In the genomic region with DNA sequence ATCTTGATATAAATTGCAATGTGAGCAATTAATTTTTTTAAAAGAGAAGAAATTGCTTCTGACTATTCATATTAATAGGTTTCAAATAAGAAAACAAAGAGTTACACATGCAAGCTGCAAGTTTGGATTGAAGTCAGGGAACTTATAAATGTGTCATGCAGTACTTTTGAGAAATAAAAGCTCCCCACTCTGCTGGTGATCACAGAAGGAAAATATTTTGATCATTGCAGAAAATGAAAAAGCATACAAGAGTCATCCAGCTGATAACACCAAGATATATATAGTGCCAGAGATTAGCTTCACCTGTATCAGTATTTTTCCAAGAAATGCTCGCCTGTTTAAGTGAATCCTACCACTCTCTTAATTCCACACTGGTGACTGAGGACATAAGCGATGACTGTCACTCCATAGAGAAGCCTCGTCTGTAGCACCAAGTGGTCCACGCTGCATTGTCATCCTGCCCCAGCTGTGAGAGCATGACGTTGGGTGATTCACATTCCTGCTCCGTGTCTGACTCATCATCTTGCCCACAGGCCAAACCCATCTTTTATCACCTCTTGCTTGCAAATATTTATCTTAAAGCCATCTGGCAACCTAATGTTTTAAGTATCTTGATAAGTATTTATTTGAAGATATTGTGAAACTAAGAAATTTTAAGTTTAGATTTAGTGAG, we compare ENCODE assay signal across 9 cellular contexts.
DNase-seq lines count a peak whose midpoint lies in the region; TF ChIP-seq lines count a peak whose summit lies in the region.
"Had no signal": no experiment of that assay in that cellular context is flagged by ENCODE, and none has a peak within 500 bp of the region (broad histone marks: within the 10 kb centered on the region; RNA-seq: fewer than 3 reads in every experiment).

No MANE protein-coding gene starts in this region.

- POLR2A ChIA-PET in HEK293 (lab: Yijun Ruan, JAX), result no interaction called here

- no peaks in the 10 kb centered on the region for H3K36me3 Mint-ChIP-seq in endodermal cell (ENCODE audit: low read depth)

- peak; percentile 97 for DNase-seq in NCI-H69 (lab: John Stamatoyannopoulos, UW)
- peak; percentile 77 for DNase-seq in endodermal cell
- peak; percentile 63 for DNase-seq in sigmoid colon
- DNase-seq in activated naive CD4-positive, alpha-beta T cell (lab: John Stamatoyannopoulos, UW), result no peak
- no peak for DNase-seq in GM19238 (ENCODE audit: insufficient read length, low spot score)
- no peak for DNase-seq in coronary artery (ENCODE audit: low spot score)

- 66 to 69% methylated on average over 4 to 6 of the region's 6 CpGs for WGBS in endodermal cell (ENCODE audit: insufficient coverage in 1 of 2, insufficient read length in 1 of 2), 2 experiments
- WGBS in sigmoid colon, 2 donors, result 38 to 51% methylated on average over 6 of the region's 6 CpGs

- H3K9me3 ChIP-seq in HEK293 (ENCODE audit: control insufficient read depth, insufficient read depth, low read depth, low read length) (no peaks in the 10 kb centered on the region), endodermal cell (ENCODE audit: control insufficient read depth, low read length) (no peaks in the 10 kb centered on the region), sigmoid colon (no peaks in the 10 kb centered on the region)

- H3K4me1 ChIP-seq in HEK293 (ENCODE audit: control insufficient read depth, insufficient read depth, low read length) (0 out of 2 replicates have a peak, but pooled peaks cover 3% of the 10 kb centered on the region), endodermal cell (ENCODE audit: control insufficient read depth, insufficient read depth, low read length) (no peaks in the 10 kb centered on the region), sigmoid colon (peaks cover 0 to 22% (median 19%) of the 10 kb centered on the region in 4 donors)

- no peaks in the 10 kb centered on the region for H3K9me3 Mint-ChIP-seq in endodermal cell

- intact Hi-C loops in sigmoid colon (cut with DNase I), result loop anchor here (5.0 to 10.0 kb wide), 2 partner anchors 181 to 314 kb away; partner anchors contain the start of genes ASXL3 and CCDC178

- TF ChIP-seq POLR2A in sigmoid colon (IDR thresholded peaks at IDR 0.05), result no peak

- H3K4me3 ChIP-seq in HEK293 (ENCODE audit: low read depth, low read length), result no peak overlapping the region
- H3K4me3 ChIP-seq in endodermal cell (ENCODE audit: low read length), result no peak overlapping the region
- no peak overlapping the region for H3K4me3 ChIP-seq in sigmoid colon
- H3K4me3 ChIP-seq in coronary artery, result no peak overlapping the region
- H3K4me3 ChIP-seq: PC-9 had no signal

- H3K4me3 Mint-ChIP-seq in endodermal cell, result no peak overlapping the region

- TF ChIP-seq EP300 in sigmoid colon (IDR thresholded peaks at IDR 0.05), result no peak

- H3K27me3 Mint-ChIP-seq in endodermal cell (ENCODE audit: insufficient read depth), result no peaks in the 10 kb centered on the region
- H3K27me3 Mint-ChIP-seq: progenitor cell of endocrine pancreas had no signal

- H3K4me1 Mint-ChIP-seq in endodermal cell, result no peaks in the 10 kb centered on the region

- no peak overlapping the region for H3K27ac ChIP-seq in HEK293 (ENCODE audit: extremely low read depth, low read depth, low read length)
- no peak overlapping the region for H3K27ac ChIP-seq in endodermal cell (ENCODE audit: low read depth, low read length)
- H3K27ac ChIP-seq in sigmoid colon, result peak overlapping the region in 2 of 4 donors; percentile 42 to 50
- no peak overlapping the region for H3K27ac ChIP-seq in coronary artery
- H3K27ac ChIP-seq: PC-9 had no signal

- CTCF ChIA-PET in HEK293 (lab: Yijun Ruan, JAX), result interaction anchor here (0.6 to 1.5 kb wide), 2 partner anchors 367 to 566 kb away, joined by 3 to 4 read pairs; no protein-coding TSS in a partner anchor

- H3K36me3 ChIP-seq in HEK293 (ENCODE audit: control insufficient read depth in 2 of 2, insufficient read depth in 1 of 2, low read length in 2 of 2) (no peaks in the 10 kb centered on the region), endodermal cell (ENCODE audit: control insufficient read depth, insufficient read depth, low read length) (no peaks in the 10 kb centered on the region), sigmoid colon (no peaks in the 10 kb centered on the region)

- no peak overlapping the region for H3K27ac Mint-ChIP-seq in endodermal cell
- H3K27ac Mint-ChIP-seq: progenitor cell of endocrine pancreas had no signal

- TF ChIP-seq CTCF in HEK293 (tag by site-specific recombination; IDR thresholded peaks at IDR 0.05) (no peak), endodermal cell (conservative IDR thresholded peaks at IDR 0.05) (no peak), sigmoid colon (IDR thresholded peaks at IDR 0.05) (no peak), coronary artery (IDR thresholded peaks at IDR 0.05) (no peak)

- H3K9ac ChIP-seq in endodermal cell (ENCODE audit: extremely low read depth, low read length, poor library complexity, severe bottlenecking), result no peak overlapping the region

- H3K27me3 ChIP-seq in endodermal cell (ENCODE audit: control insufficient read depth, insufficient read depth, low read length, poor library complexity, severe bottlenecking) (no peaks in the 10 kb centered on the region), sigmoid colon (no peaks in the 10 kb centered on the region)

TF ChIP-seq in HEK293, 187 proteins besides CTCF, POLR2A, EP300 and RAD21 (continues in another document):
- 0 out of 2 replicates have a peak, but pooled peaks have one; percentile 36 for TF ChIP-seq GLIS1 (tag by site-specific recombination; IDR thresholded peaks at IDR 0.05)
- TF ChIP-seq ZNF394 (tag by site-specific recombination; IDR thresholded peaks at IDR 0.05; ENCODE audit: borderline replicate concordance), result peak; percentile 24; the same call in 1 of the 2 replicates
- peak; percentile 31; the same call in 1 of the 2 replicates for TF ChIP-seq SP7 (tag by site-specific recombination; IDR thresholded peaks at IDR 0.05)
- TF ChIP-seq ZBTB17 (tag by site-specific recombination; IDR thresholded peaks at IDR 0.05), result 0 out of 2 replicates have a peak, but pooled peaks have one; percentile 21
- TF ChIP-seq ZNF366 (tag by site-specific recombination; conservative IDR thresholded peaks at IDR 0.05), result peak; percentile 47; the same call in 1 of the 2 replicates
- peak; percentile 53; the same call in 1 of the 2 replicates for TF ChIP-seq PRDM1 (tag by site-specific recombination; IDR thresholded peaks at IDR 0.05)
- TF ChIP-seq, protein P1, sequence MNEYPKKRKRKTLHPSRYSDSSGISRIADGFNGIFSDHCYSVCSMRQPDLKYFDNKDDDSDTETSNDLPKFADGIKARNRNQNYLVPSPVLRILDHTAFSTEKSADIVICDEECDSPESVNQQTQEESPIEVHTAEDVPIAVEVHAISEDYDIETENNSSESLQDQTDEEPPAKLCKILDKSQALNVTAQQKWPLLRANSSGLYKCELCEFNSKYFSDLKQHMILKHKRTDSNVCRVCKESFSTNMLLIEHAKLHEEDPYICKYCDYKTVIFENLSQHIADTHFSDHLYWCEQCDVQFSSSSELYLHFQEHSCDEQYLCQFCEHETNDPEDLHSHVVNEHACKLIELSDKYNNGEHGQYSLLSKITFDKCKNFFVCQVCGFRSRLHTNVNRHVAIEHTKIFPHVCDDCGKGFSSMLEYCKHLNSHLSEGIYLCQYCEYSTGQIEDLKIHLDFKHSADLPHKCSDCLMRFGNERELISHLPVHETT (tag by site-specific recombination; IDR thresholded peaks at IDR 0.05), result peak; percentile 43; the same call in 1 of the 2 replicates
- peak; percentile 44; the same call in 1 of the 2 replicates for TF ChIP-seq INSM2 (tag by site-specific recombination; IDR thresholded peaks at IDR 0.05)
- TF ChIP-seq HOXD13 (CRISPR knock-in tag; IDR thresholded peaks at IDR 0.05; ENCODE audit: borderline replicate concordance), result no peak
- TF ChIP-seq KLF16 (tag by site-specific recombination; IDR thresholded peaks at IDR 0.05), result no peak
- peak; percentile 45; the same call in 1 of the 2 replicates for TF ChIP-seq ZFP37 (tag by site-specific recombination; IDR thresholded peaks at IDR 0.05)
- no peak for TF ChIP-seq ZNF555 (tag by site-specific recombination; conservative IDR thresholded peaks at IDR 0.05)
- peak; percentile 60; the same call in 1 of the 2 replicates for TF ChIP-seq GLIS2 (tag by site-specific recombination; IDR thresholded peaks at IDR 0.05)
- peak; percentile 87 for TF ChIP-seq ZNF629 (tag by site-specific recombination; IDR thresholded peaks at IDR 0.05)
- TF ChIP-seq ZNF692 (tag by site-specific recombination; IDR thresholded peaks at IDR 0.05), result 0 out of 2 replicates have a peak, but pooled peaks have one; percentile 46
- TF ChIP-seq ZBTB21 (tag by site-specific recombination; IDR thresholded peaks at IDR 0.05), result peak; percentile 70
- TF ChIP-seq ZNF791 (tag by site-specific recombination; IDR thresholded peaks at IDR 0.05), result no peak

Comparison
In these comparisons a context has a peak if more than half of its experiments do, and no peak if none do; other contexts are left out.
1. DNase-seq: peak in NCI-H69 (single experiment), endodermal cell (single experiment) and sigmoid colon (single experiment); none in activated naive CD4-positive, alpha-beta T cell (0 of 4), GM19238 (single experiment) and coronary artery (single experiment).